In the genomic region with DNA sequence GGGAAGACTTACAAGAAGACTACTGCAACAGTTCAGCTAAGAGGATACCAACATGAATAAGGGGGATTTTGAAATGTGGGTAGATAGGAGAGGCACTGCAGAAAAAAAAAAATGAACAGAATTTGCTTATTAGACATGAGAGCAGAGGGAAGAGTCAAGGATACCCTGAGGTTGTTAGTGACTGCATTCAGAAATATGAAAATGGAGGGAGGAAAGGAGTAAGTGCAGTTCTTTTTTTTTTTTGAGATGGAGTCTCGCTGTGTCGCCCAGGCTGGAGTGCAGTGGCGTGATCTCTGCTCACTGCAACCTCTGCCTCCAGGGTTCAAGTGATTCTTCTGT, we compare ENCODE assay signal across 18 cellular contexts. TPM values are rescaled to one million over a fixed set of nuclear protein-coding genes. Genes with fewer than 3 reads are reported as not detected.
DNase-seq lines count a peak whose midpoint lies in the region; ATAC-seq and TF ChIP-seq lines count a peak whose summit lies in the region.
"Had no signal": no experiment of that assay in that cellular context is flagged by ENCODE, and none has a peak within 500 bp of the region (broad histone marks: within the 10 kb centered on the region; RNA-seq: fewer than 3 reads in every experiment).

No MANE protein-coding gene starts in this region.

- H3F3A ChIP-seq in GM23338 (replicated peaks; ENCODE audit: low read depth) (no peaks in the 10 kb centered on the region), SK-N-SH (replicated peaks; ENCODE audit: insufficient read depth) (no peaks in the 10 kb centered on the region)

- no peaks in the 10 kb centered on the region for H3K9me3 ChIP-seq in SK-N-SH
- H3K9me3 ChIP-seq: body of pancreas, left ventricle myocardium inferior, vagina had no signal

- H3K4me2 ChIP-seq in GM23338: no peak overlapping the region
- H3K4me2 ChIP-seq in SK-N-SH: no peak overlapping the region
- H3K4me2 ChIP-seq: KMS-11, smooth muscle cell had no signal

- no peak overlapping the region for H3K4me3 ChIP-seq in GM23338
- H3K4me3 ChIP-seq in SK-N-SH (ENCODE audit: low read depth in 2 of 2, low read length in 1 of 2): no peak overlapping the region
- H3K4me3 ChIP-seq: body of pancreas, left ventricle myocardium inferior, smooth muscle cell, vagina had no signal

- no peak for TF ChIP-seq RAD21 in SK-N-SH (IDR thresholded peaks at IDR 0.05; ENCODE audit: low read length)

- peak overlapping the region; percentile 19 for H3K27ac Mint-ChIP-seq in activated CD4-positive, alpha-beta T cell treated with anti-CD3 and anti-CD28 coated beads for 36 hours
- H3K27ac Mint-ChIP-seq in GM23338: no peak overlapping the region
- peak overlapping the region; percentile 83 for H3K27ac Mint-ChIP-seq in activated CD8-positive, alpha-beta T cell treated with anti-CD3 and anti-CD28 coated beads, Interleukin-2, amount 10 ng/mL, durations not matched to agents 7 days and 5 days
- H3K27ac Mint-ChIP-seq in naive thymus-derived CD8-positive, alpha-beta T cell: peak overlapping the region in 9 of 10 donors; percentile 18 to 91 (median 78)

- H3K79me2 ChIP-seq in GM23338 (replicated peaks; ENCODE audit: insufficient read depth): peaks cover 60% of the 10 kb centered on the region
- peaks cover 24% of the 10 kb centered on the region for H3K79me2 ChIP-seq in SK-N-SH (ENCODE audit: insufficient read depth)

- intact Hi-C loops in activated CD4-positive, alpha-beta T cell treated with anti-CD3 and anti-CD28 coated beads for 36 hours (cut with DNase I, micrococcal nuclease): no loop called here

- WGBS in SK-N-SH (ENCODE audit: low lambda C conversion rate): 100% methylated on average over 3 of the region's 3 CpGs

- DNase-seq in activated CD4-positive, alpha-beta T cell treated with anti-CD3 and anti-CD28 coated beads for 36 hours: no peak
- no peak for DNase-seq in activated CD4-positive, alpha-beta T cell treated with anti-CD3 and anti-CD28 coated beads for 4 hours
- DNase-seq in GM23338 (ENCODE audit: low spot score) (no peak), SK-N-SH (no peak), UCSD-AML1 (lab: John Stamatoyannopoulos, UW; ENCODE audit: unreplicated experiment) (no peak)
- DNase-seq in activated CD8-positive, alpha-beta T cell treated with anti-CD3 and anti-CD28 coated beads, Interleukin-2, amount 10 ng/mL, durations not matched to agents 7 days and 5 days: no peak
- no peak for DNase-seq in naive thymus-derived CD8-positive, alpha-beta T cell
- DNase-seq in NK-92 treated with Interleukin-12 subunit alpha and Interleukin-12 subunit beta, amount 100 ng/mL, for 24 hours (lab: John Stamatoyannopoulos, UW): no peak
- DNase-seq: left ventricle myocardium inferior; NCI-H1105; NCI-H2081 treated with DMSO at 0.1 percent for 48 hours; NCI-H524; stimulated activated CD4-positive, alpha-beta T cell treated with anti-CD3 and anti-CD28 coated beads, Interleukin-4, amount 100 ng/mL, for 4 hours had no signal

- H3K27me3 ChIP-seq in GM23338 (ENCODE audit: insufficient read depth) (no peaks in the 10 kb centered on the region), SK-N-SH (ENCODE audit: insufficient read depth) (no peaks in the 10 kb centered on the region)
- H3K27me3 ChIP-seq: body of pancreas, vagina had no signal

- peaks cover 17% of the 10 kb centered on the region; the same call in 1 of the 2 replicates for H4K20me1 ChIP-seq in GM23338 (replicated peaks; ENCODE audit: insufficient read depth)
- H4K20me1 ChIP-seq in SK-N-SH (ENCODE audit: insufficient read depth): no peaks in the 10 kb centered on the region; the same call in 1 of the 2 replicates

- H3K9me3 Mint-ChIP-seq in activated CD4-positive, alpha-beta T cell treated with anti-CD3 and anti-CD28 coated beads for 36 hours (ENCODE audit: low read depth): no peaks in the 10 kb centered on the region
- H3K9me3 Mint-ChIP-seq in GM23338: no peaks in the 10 kb centered on the region
- no peaks in the 10 kb centered on the region for H3K9me3 Mint-ChIP-seq in activated CD8-positive, alpha-beta T cell treated with anti-CD3 and anti-CD28 coated beads, Interleukin-2, amount 10 ng/mL, durations not matched to agents 7 days and 5 days (ENCODE audit: insufficient read depth)
- H3K9me3 Mint-ChIP-seq in naive thymus-derived CD8-positive, alpha-beta T cell: no peaks in the 10 kb centered on the region

- no peak overlapping the region for H3K9ac ChIP-seq in SK-N-SH
- H3K9ac ChIP-seq: KMS-11 had no signal

- ATAC-seq in activated CD4-positive, alpha-beta T cell treated with anti-CD3 and anti-CD28 coated beads for 36 hours: no peak
- no peak for ATAC-seq in GM23338
- no peak for ATAC-seq in activated CD8-positive, alpha-beta T cell treated with anti-CD3 and anti-CD28 coated beads, Interleukin-2, amount 10 ng/mL, durations not matched to agents 7 days and 5 days
- ATAC-seq in naive thymus-derived CD8-positive, alpha-beta T cell: no peak
- ATAC-seq: body of pancreas had no signal

- H3K36me3 ChIP-seq in GM23338 (ENCODE audit: insufficient read depth): no peaks in the 10 kb centered on the region
- H3K36me3 ChIP-seq in SK-N-SH (replicated peaks in 1 of 2; ENCODE audit: control insufficient read depth in 1 of 2, insufficient read depth in 2 of 2, low read length in 1 of 2): peaks cover 7 to 10% of the 10 kb centered on the region in 2 experiments
- H3K36me3 ChIP-seq: left ventricle myocardium inferior had no signal

- no peak overlapping the region for H3K4me3 Mint-ChIP-seq in activated CD4-positive, alpha-beta T cell treated with anti-CD3 and anti-CD28 coated beads for 36 hours
- H3K4me3 Mint-ChIP-seq in GM23338: no peak overlapping the region
- H3K4me3 Mint-ChIP-seq in activated CD8-positive, alpha-beta T cell treated with anti-CD3 and anti-CD28 coated beads, Interleukin-2, amount 10 ng/mL, durations not matched to agents 7 days and 5 days: no peak overlapping the region
- peak overlapping the region in 5 of 10 donors; percentile 20 to 62 (median 51) for H3K4me3 Mint-ChIP-seq in naive thymus-derived CD8-positive, alpha-beta T cell

- TF ChIP-seq EP300 in SK-N-SH (IDR thresholded peaks at IDR 0.05; ENCODE audit: borderline replicate concordance in 1 of 2, low read depth in 1 of 2, low read length in 1 of 2): no peak

- H3K9me2 ChIP-seq in GM23338 (ENCODE audit: insufficient read depth) (no peaks in the 10 kb centered on the region), SK-N-SH (no peaks in the 10 kb centered on the region)

- no peak overlapping the region for H2AFZ ChIP-seq in GM23338
- no peak overlapping the region for H2AFZ ChIP-seq in SK-N-SH (ENCODE audit: low read depth)

- CTCF ChIA-PET in activated CD4-positive, alpha-beta T cell treated with anti-CD3 and anti-CD28 coated beads for 36 hours (lab: Charles Lee): interaction anchor here (2.6 kb wide), 1 partner anchor 12 kb away, joined by 6 read pairs; no protein-coding TSS in a partner anchor
- CTCF ChIA-PET in activated CD8-positive, alpha-beta T cell treated with anti-CD3 and anti-CD28 coated beads, Interleukin-2, amount 10 ng/mL, durations not matched to agents 7 days and 5 days (lab: Charles Lee): interaction anchor here (1.2 to 2.4 kb wide), 5 partner anchors 12 to 64 kb away, joined by 3 to 12 read pairs (median 5); partner anchors contain the start of gene MTF1
- CTCF ChIA-PET in SK-N-SH (lab: Yijun Ruan, JAX): no interaction called here

- peaks cover 35% of the 10 kb centered on the region for H3K4me1 Mint-ChIP-seq in activated CD4-positive, alpha-beta T cell treated with anti-CD3 and anti-CD28 coated beads for 36 hours
- peaks cover 6% of the 10 kb centered on the region; the same call in 2 of the 3 replicates for H3K4me1 Mint-ChIP-seq in GM23338
- peaks cover 63% of the 10 kb centered on the region for H3K4me1 Mint-ChIP-seq in activated CD8-positive, alpha-beta T cell treated with anti-CD3 and anti-CD28 coated beads, Interleukin-2, amount 10 ng/mL, durations not matched to agents 7 days and 5 days (ENCODE audit: low read depth)
- peaks cover 32 to 79% (median 64%) of the 10 kb centered on the region in 4 donors for H3K4me1 Mint-ChIP-seq in naive thymus-derived CD8-positive, alpha-beta T cell

- H3K27ac ChIP-seq in GM23338 (ENCODE audit: low read depth) (peak overlapping the region; percentile 30; the same call in 1 of the 2 replicates), SK-N-SH (ENCODE audit: low read depth in 2 of 2, low read length in 1 of 2) (no peak overlapping the region)
- H3K27ac ChIP-seq: body of pancreas, KMS-11, left ventricle myocardium inferior, vagina, VCaP had no signal

- H3K4me1 ChIP-seq in GM23338 (ENCODE audit: insufficient read depth) (peaks cover 5% of the 10 kb centered on the region; the same call in 1 of the 2 replicates), SK-N-SH (ENCODE audit: control insufficient read depth in 1 of 2, insufficient read depth in 2 of 2, low read depth in 1 of 2, low read length in 1 of 2) (peaks cover 0 to 5% of the 10 kb centered on the region in 2 experiments; a peak in 1 of 4 replicates)
- H3K4me1 ChIP-seq: body of pancreas had no signal

- POLR2A ChIA-PET in activated CD4-positive, alpha-beta T cell treated with anti-CD3 and anti-CD28 coated beads for 36 hours (lab: Charles Lee): interaction anchor here (1.4 kb wide), 1 partner anchor 9 kb away, joined by 3 read pairs; no protein-coding TSS in a partner anchor
- POLR2A ChIA-PET in activated CD8-positive, alpha-beta T cell treated with anti-CD3 and anti-CD28 coated beads, Interleukin-2, amount 10 ng/mL, durations not matched to agents 7 days and 5 days (lab: Charles Lee): interaction anchor here (1.0 kb wide), 1 partner anchor 12 kb away, joined by 3 read pairs; no protein-coding TSS in a partner anchor
- POLR2A ChIA-PET in naive thymus-derived CD8-positive, alpha-beta T cell (lab: Charles Lee): no interaction called here
- POLR2A ChIA-PET in SK-N-SH (lab: Yijun Ruan, JAX): no interaction called here

- no peaks in the 10 kb centered on the region for H3K27me3 Mint-ChIP-seq in activated CD4-positive, alpha-beta T cell treated with anti-CD3 and anti-CD28 coated beads for 36 hours
- no peaks in the 10 kb centered on the region for H3K27me3 Mint-ChIP-seq in GM23338 (ENCODE audit: insufficient read depth, low read depth, poor library complexity)
- no peaks in the 10 kb centered on the region for H3K27me3 Mint-ChIP-seq in activated CD8-positive, alpha-beta T cell treated with anti-CD3 and anti-CD28 coated beads, Interleukin-2, amount 10 ng/mL, durations not matched to agents 7 days and 5 days (ENCODE audit: low read depth)
- no peaks in the 10 kb centered on the region for H3K27me3 Mint-ChIP-seq in naive thymus-derived CD8-positive, alpha-beta T cell

- peaks cover 5% of the 10 kb centered on the region for H3K36me3 Mint-ChIP-seq in activated CD4-positive, alpha-beta T cell treated with anti-CD3 and anti-CD28 coated beads for 36 hours (ENCODE audit: low read depth)
- H3K36me3 Mint-ChIP-seq in GM23338 (ENCODE audit: low read depth): peaks cover 3% of the 10 kb centered on the region; the same call in 2 of the 3 replicates
- H3K36me3 Mint-ChIP-seq in activated CD8-positive, alpha-beta T cell treated with anti-CD3 and anti-CD28 coated beads, Interleukin-2, amount 10 ng/mL, durations not matched to agents 7 days and 5 days (ENCODE audit: low read depth): peaks cover 29% of the 10 kb centered on the region
- H3K36me3 Mint-ChIP-seq in naive thymus-derived CD8-positive, alpha-beta T cell: peaks cover 0 to 4% (median 0%) of the 10 kb centered on the region in 3 donors

- TF ChIP-seq CTCF in GM23338 (conservative IDR thresholded peaks at IDR 0.05; ENCODE audit: low read depth in 2 of 2) (no peak), SK-N-SH (IDR thresholded peaks at IDR 0.05) (no peak)

RNA-seq across cellular contexts. Expression of gene INPP5B, which starts 23.3 kb away (rescaled TPM):
- 10 to 100 TPM; 27.7 to 28.9 TPM for total RNA-seq in activated CD4-positive, alpha-beta T cell treated with anti-CD3 and anti-CD28 coated beads for 36 hours
- 19.8 and 29.1 TPM in 2 replicates for total RNA-seq in GM23338 (2014; rRNA removed; shearing (Covaris generic))
- 5.2 and 6.9 TPM in 2 replicates for polyA plus RNA-seq in GM23338 (2016; fragmentation: Nextera tagmentation; extraction: Ambion mirVana)
- 10 to 100 TPM; 40.2 to 41.1 TPM for total RNA-seq in activated CD8-positive, alpha-beta T cell treated with anti-CD3 and anti-CD28 coated beads, Interleukin-2, amount 10 ng/mL, durations not matched to agents 7 days and 5 days
- 10 to 100 TPM; 40.8 to 46.7 TPM for total RNA-seq in naive thymus-derived CD8-positive, alpha-beta T cell
- polyA plus RNA-seq in naive thymus-derived CD8-positive, alpha-beta T cell: 10 to 100 TPM; 11.3 to 22.0 (median 18.5) TPM
- 10.5 and 12.3 TPM in 2 replicates for polyA plus RNA-seq in SK-N-SH (2012; rRNA removed)
- polyA plus RNA-seq in SK-N-SH (2012; cell fraction: cytosol; rRNA removed): 5.9 and 7.3 TPM in 2 replicates
- polyA plus RNA-seq in SK-N-SH (2012; cell fraction: nucleus; rRNA removed): 20.9 and 24.8 TPM in 2 replicates

Comparison
In these comparisons a context has a peak if more than half of its experiments do, and no peak if none do; other contexts are left out.
1. POLR2A ChIA-PET loops: an anchor here in activated CD4-positive, alpha-beta T cell treated with anti-CD3 and anti-CD28 coated beads for 36 hours (1.4 kb wide) and activated CD8-positive, alpha-beta T cell treated with anti-CD3 and anti-CD28 coated beads, Interleukin-2, amount 10 ng/mL, durations not matched to agents 7 days and 5 days (1.0 kb wide); none called in naive thymus-derived CD8-positive, alpha-beta T cell and SK-N-SH.